4 cellular contexts compared by ENCODE assay signal in genomic region chr2:103638978-103639377, GRCh38.
A peak's percentile ranks its signal among the peaks of the same experiment; 100 is the strongest.
TF ChIP-seq lines count a peak whose summit lies in the region.

No MANE protein-coding gene starts in this region.

TF ChIP-seq in HepG2, 621 proteins besides CTCF, POLR2A, EP300 and RAD21:
- TF ChIP-seq MBD4 (IDR thresholded peaks at IDR 0.05; ENCODE audit: borderline replicate concordance, low read length), result no peak
- TF ChIP-seq CREB1 (IDR thresholded peaks at IDR 0.05), result peak; percentile 97
- no peak for TF ChIP-seq CREB1 (CRISPR knock-in tag; IDR thresholded peaks at IDR 0.05)
- no peak for TF ChIP-seq ZEB1 (IDR thresholded peaks at IDR 0.05; ENCODE audit: insufficient replicate concordance, low read depth)
- no peak for TF ChIP-seq ZNF235 (CRISPR knock-in tag; IDR thresholded peaks at IDR 0.05; ENCODE audit: borderline replicate concordance)
- no peak for TF ChIP-seq DNMT3B (CRISPR knock-in tag; conservative IDR thresholded peaks at IDR 0.05)
- TF ChIP-seq ZNF335 (CRISPR knock-in tag; IDR thresholded peaks at IDR 0.05), result no peak
- TF ChIP-seq ATF7 (IDR thresholded peaks at IDR 0.05), result peak; percentile 99
- no peak for TF ChIP-seq ATF7 (CRISPR knock-in tag; IDR thresholded peaks at IDR 0.05)

TF ChIP-seq in HEK293, 187 proteins besides CTCF, POLR2A, EP300 and RAD21:
- TF ChIP-seq ATF2 (tag by site-specific recombination; IDR thresholded peaks at IDR 0.05; ENCODE audit: low read depth) (peak; percentile 59), ZNF660 (tag by site-specific recombination; IDR thresholded peaks at IDR 0.05) (no peak)
TF ChIP-seq in HEK293: peak in this region for 1.

TF ChIP-seq in GM12878, 131 proteins besides CTCF, POLR2A, EP300 and RAD21:
- TF ChIP-seq SIX5 (IDR thresholded peaks at IDR 0.05; ENCODE audit: low read depth, low read length, severe bottlenecking) (no peak), HDAC6 (IDR thresholded peaks at IDR 0.05; ENCODE audit: unreplicated experiment) (no peak), POLR2AphosphoS5 (IDR thresholded peaks at IDR 0.05; ENCODE audit: low read length) (no peak), ATF7 (IDR thresholded peaks at IDR 0.05; ENCODE audit: low read depth) (peak; percentile 68), E4F1 (IDR thresholded peaks at IDR 0.05; ENCODE audit: borderline replicate concordance, partially characterized antibody) (no peak), CEBPZ (IDR thresholded peaks at IDR 0.05; ENCODE audit: low read depth, low read length) (no peak), RFX5 (IDR thresholded peaks at IDR 0.05; ENCODE audit: low read depth, low read length) (no peak), CUX1 (IDR thresholded peaks at IDR 0.05; ENCODE audit: insufficient replicate concordance, low read depth, low read length) (no peak), FOXM1 (IDR thresholded peaks at IDR 0.05; ENCODE audit: low read depth, low read length) (no peak)

TF ChIP-seq in K562, 482 proteins besides CTCF, POLR2A, EP300 and RAD21:
- TF ChIP-seq ATF7 (IDR thresholded peaks at IDR 0.05) (peak; percentile 50; the same call in 1 of the 2 replicates), ATF3 (IDR thresholded peaks at IDR 0.05) (peak; percentile 77), ATF3 (CRISPR knock-in tag; conservative IDR thresholded peaks at IDR 0.05) (no peak), MTF1 (CRISPR knock-in tag; IDR thresholded peaks at IDR 0.05; ENCODE audit: borderline replicate concordance) (no peak)
